In the genomic region with DNA sequence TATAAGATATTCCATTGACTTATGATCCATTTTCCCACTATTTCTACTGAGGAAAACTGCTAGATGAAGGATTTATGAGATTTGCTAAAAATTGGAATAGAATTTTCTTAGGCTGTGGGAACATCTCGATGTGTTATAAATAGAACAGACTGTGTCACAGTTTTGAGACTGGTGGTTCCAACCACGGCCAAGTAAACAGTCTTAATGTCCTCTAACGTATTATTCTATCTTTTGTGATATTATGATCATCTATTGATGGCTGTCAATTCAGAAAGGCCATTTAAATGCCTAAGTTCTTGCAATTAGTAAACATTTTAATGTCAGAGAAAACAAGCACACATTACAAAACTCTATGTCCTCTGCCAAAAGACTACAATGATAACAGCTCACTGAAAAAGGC, we compare ENCODE assay signal across 15 cellular contexts.
DNase-seq lines count a peak whose midpoint lies in the region; ATAC-seq and TF ChIP-seq lines count a peak whose summit lies in the region.
"Had no signal": no experiment of that assay in that cellular context is flagged by ENCODE, and none has a peak within 500 bp of the region (broad histone marks: within the 10 kb centered on the region; RNA-seq: fewer than 3 reads in every experiment).

No MANE protein-coding gene starts in this region.

- intact Hi-C loops in ascending aorta (cut with DNase I) = no loop called here
- intact Hi-C loops in dorsolateral prefrontal cortex (cut with DNase I) = no loop called here
- intact Hi-C loops in head of caudate nucleus (cut with DNase I) = no loop called here

- no peak overlapping the region for H3K18ac ChIP-seq in mesenchymal stem cell (ENCODE audit: low read depth in 1 of 2, low read length in 2 of 2)

- H3K9ac ChIP-seq in mesenchymal stem cell (ENCODE audit: low read length) = no peak overlapping the region

- H3K27ac ChIP-seq in ascending aorta = peak overlapping the region; percentile 5 to 51
- peak overlapping the region in 53 of 59 donors; percentile 0 to 82 (median 62) for H3K27ac ChIP-seq in dorsolateral prefrontal cortex
- no peak overlapping the region for H3K27ac ChIP-seq in mesenchymal stem cell (ENCODE audit: low read length, poor library complexity, severe bottlenecking)
- H3K27ac ChIP-seq in thoracic aorta = peak overlapping the region; percentile 26 to 62
- H3K27ac ChIP-seq: PC-9 had no signal

- H3K14ac ChIP-seq in mesenchymal stem cell (ENCODE audit: low read length in 2 of 2) = no peak overlapping the region

- WGBS in mesenchymal stem cell = 100% methylated on average over 1 of the region's 3 CpGs

- H4K91ac ChIP-seq in mesenchymal stem cell (ENCODE audit: low read length) = no peak overlapping the region

- peaks cover 0 to 4% of the 10 kb centered on the region in 2 donors for H3K36me3 ChIP-seq in ascending aorta
- peaks cover 0 to 37% of the 10 kb centered on the region in 2 experiments for H3K36me3 ChIP-seq in mesenchymal stem cell (ENCODE audit: control insufficient read depth in 1 of 2, insufficient read depth in 2 of 2, low read depth in 1 of 2, low read length in 2 of 2)
- H3K36me3 ChIP-seq in thoracic aorta = no peaks in the 10 kb centered on the region

- no peak overlapping the region for H2AFZ ChIP-seq in mesenchymal stem cell (ENCODE audit: low read depth, low read length)
- H2AFZ ChIP-seq: PC-9 had no signal

- H3K23ac ChIP-seq in mesenchymal stem cell (ENCODE audit: low read length in 2 of 2) = no peak overlapping the region

- H2BK120ac ChIP-seq in mesenchymal stem cell (ENCODE audit: low read depth, low read length) = no peak overlapping the region

- H3K27me3 ChIP-seq in ascending aorta (no peaks in the 10 kb centered on the region), dorsolateral prefrontal cortex (no peaks in the 10 kb centered on the region), mesenchymal stem cell (ENCODE audit: control insufficient read depth in 1 of 2, insufficient read depth in 1 of 2, low read length in 2 of 2) (no peaks in the 10 kb centered on the region), thoracic aorta (replicated peaks; ENCODE audit: insufficient read depth) (no peaks in the 10 kb centered on the region)

- no peaks in the 10 kb centered on the region for H3K79me1 ChIP-seq in mesenchymal stem cell (replicated peaks; ENCODE audit: low read length, poor library complexity, severe bottlenecking)

- H2BK5ac ChIP-seq in mesenchymal stem cell (ENCODE audit: low read depth, low read length, poor library complexity, severe bottlenecking) = no peak overlapping the region

- no peak overlapping the region for H3K4me2 ChIP-seq in mesenchymal stem cell (ENCODE audit: low read length, poor library complexity, severe bottlenecking)
- H3K4me2 ChIP-seq: PC-9 had no signal

- H2AK5ac ChIP-seq in mesenchymal stem cell (ENCODE audit: low read length, severe bottlenecking) = no peak overlapping the region

- H3K4me3 ChIP-seq in ascending aorta (peak overlapping the region in 1 of 2 donors; percentile 21), dorsolateral prefrontal cortex (peak overlapping the region in 19 of 59 donors; percentile 2 to 37 (median 14)), mesenchymal stem cell (ENCODE audit: insufficient read depth in 1 of 2, low read depth in 1 of 2, low read length in 2 of 2) (no peak overlapping the region), thoracic aorta (peak overlapping the region; percentile 40)
- H3K4me3 ChIP-seq: PC-9 had no signal

- H4K8ac ChIP-seq in mesenchymal stem cell (ENCODE audit: low read length) = no peak overlapping the region

- TF ChIP-seq CTCF in ascending aorta (IDR thresholded peaks at IDR 0.05) (no peak), dorsolateral prefrontal cortex (IDR thresholded peaks at IDR 0.05 in 54 of 56, conservative IDR thresholded peaks at IDR 0.05 in 2 of 56; ENCODE audit: low read depth in 1 of 56, partially characterized antibody in 56 of 56) (no peak), thoracic aorta (IDR thresholded peaks at IDR 0.05) (no peak)

- no peak overlapping the region for H2BK15ac ChIP-seq in mesenchymal stem cell (ENCODE audit: low read depth, poor library complexity, severe bottlenecking)

- no peak for ATAC-seq in thoracic aorta (ENCODE audit: insufficient number of reproducible peaks, low FRiP score, low read depth)
- ATAC-seq in GM19455 (IDR thresholded peaks at IDR 0.05; ENCODE audit: unreplicated experiment) = no peak
- no peak for ATAC-seq in GM21390 (IDR thresholded peaks at IDR 0.05; ENCODE audit: unreplicated experiment)
- ATAC-seq: CD8-positive, alpha-beta T cell; HepG2 had no signal

- H3K9me3 ChIP-seq in ascending aorta (no peaks in the 10 kb centered on the region), mesenchymal stem cell (ENCODE audit: control insufficient read depth, low read length) (no peaks in the 10 kb centered on the region), thoracic aorta (no peaks in the 10 kb centered on the region)

- H3K4me1 ChIP-seq in ascending aorta = peaks cover 0 to 7% of the 10 kb centered on the region in 2 donors
- H3K4me1 ChIP-seq in mesenchymal stem cell (ENCODE audit: control insufficient read depth, insufficient read depth, low read depth, low read length) = no peaks in the 10 kb centered on the region
- peaks cover 13 to 43% of the 10 kb centered on the region in 2 donors for H3K4me1 ChIP-seq in thoracic aorta (ENCODE audit: control insufficient read depth in 1 of 2, low read depth in 2 of 2)

- no peak overlapping the region for H3K4ac ChIP-seq in mesenchymal stem cell (ENCODE audit: low read depth in 1 of 2, low read length in 2 of 2)

- H2BK12ac ChIP-seq in mesenchymal stem cell (ENCODE audit: low read length in 2 of 2) = no peak overlapping the region

- DNase-seq in ascending aorta (ENCODE audit: low spot score in 2 of 2) (no peak), dorsolateral prefrontal cortex (no peak), mesenchymal stem cell (peak; percentile 5), thoracic aorta (ENCODE audit: low spot score) (no peak), head of caudate nucleus (no peak)
- DNase-seq: CD8-positive, alpha-beta T cell; H7; NCI-H1417; NCI-H2029; NCI-H2171 treated with DMSO at 0.1 percent for 48 hours; NCI-H774; PC-9 had no signal
